1 cellular context compared by ENCODE assay signal in the genomic region with DNA sequence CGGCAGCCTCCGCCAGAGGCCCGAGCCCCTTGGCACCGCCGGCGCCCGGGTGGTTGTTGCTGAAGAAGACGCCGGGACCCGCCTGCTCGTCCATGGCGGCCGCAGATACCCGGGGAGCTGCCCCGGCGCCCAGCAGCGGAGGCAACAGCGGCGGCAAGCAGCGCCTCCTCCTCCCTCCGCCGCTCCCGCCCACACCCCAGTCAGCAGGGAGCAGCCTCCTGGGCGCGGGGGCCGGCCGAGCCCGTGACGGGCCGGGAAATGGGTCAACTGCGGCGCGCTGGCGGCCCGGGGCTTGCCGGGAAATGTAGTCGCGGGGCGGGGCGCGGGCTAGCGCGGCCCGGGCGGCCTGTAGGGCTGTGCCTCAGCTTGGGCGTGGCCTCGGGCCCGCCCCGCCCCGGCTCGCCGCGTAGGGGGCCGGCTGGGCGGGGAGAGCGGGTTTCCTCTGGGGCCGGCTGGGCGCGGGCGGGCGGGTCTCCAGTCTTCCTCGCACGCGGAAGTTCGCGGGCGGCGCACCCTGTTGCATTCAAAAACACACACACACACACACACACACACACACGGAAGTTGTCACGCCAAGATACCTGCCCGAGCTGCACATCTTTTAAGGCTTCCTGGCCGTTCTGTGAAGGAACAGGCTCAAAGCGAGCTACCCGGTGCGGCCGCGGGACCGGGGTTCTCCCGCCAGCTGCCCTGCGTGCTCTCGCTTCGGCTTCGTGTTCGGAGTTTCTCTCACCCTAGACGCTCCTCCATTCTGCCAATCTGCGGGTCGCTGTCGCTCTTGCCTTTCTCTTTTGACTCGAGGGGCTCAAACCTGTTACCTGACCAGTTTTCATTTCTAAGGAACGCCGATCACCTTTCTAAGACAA.
TF ChIP-seq lines count a peak whose summit lies in the region.

A gene with protein sequence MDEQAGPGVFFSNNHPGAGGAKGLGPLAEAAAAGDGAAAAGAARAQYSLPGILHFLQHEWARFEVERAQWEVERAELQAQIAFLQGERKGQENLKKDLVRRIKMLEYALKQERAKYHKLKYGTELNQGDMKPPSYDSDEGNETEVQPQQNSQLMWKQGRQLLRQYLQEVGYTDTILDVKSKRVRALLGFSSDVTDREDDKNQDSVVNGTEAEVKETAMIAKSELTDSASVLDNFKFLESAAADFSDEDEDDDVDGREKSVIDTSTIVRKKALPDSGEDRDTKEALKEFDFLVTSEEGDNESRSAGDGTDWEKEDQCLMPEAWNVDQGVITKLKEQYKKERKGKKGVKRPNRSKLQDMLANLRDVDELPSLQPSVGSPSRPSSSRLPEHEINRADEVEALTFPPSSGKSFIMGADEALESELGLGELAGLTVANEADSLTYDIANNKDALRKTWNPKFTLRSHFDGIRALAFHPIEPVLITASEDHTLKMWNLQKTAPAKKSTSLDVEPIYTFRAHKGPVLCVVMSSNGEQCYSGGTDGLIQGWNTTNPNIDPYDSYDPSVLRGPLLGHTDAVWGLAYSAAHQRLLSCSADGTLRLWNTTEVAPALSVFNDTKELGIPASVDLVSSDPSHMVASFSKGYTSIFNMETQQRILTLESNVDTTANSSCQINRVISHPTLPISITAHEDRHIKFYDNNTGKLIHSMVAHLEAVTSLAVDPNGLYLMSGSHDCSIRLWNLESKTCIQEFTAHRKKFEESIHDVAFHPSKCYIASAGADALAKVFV (minus strand): TSS at position 167 of the 866 bp plus-strand sequence. CDS start 73 bp downstream, at position 94.

TF ChIP-seq in K562, 482 proteins besides CTCF, POLR2A, EP300 and RAD21 (continued from another document and continues in another):
- TF ChIP-seq, protein P1, sequence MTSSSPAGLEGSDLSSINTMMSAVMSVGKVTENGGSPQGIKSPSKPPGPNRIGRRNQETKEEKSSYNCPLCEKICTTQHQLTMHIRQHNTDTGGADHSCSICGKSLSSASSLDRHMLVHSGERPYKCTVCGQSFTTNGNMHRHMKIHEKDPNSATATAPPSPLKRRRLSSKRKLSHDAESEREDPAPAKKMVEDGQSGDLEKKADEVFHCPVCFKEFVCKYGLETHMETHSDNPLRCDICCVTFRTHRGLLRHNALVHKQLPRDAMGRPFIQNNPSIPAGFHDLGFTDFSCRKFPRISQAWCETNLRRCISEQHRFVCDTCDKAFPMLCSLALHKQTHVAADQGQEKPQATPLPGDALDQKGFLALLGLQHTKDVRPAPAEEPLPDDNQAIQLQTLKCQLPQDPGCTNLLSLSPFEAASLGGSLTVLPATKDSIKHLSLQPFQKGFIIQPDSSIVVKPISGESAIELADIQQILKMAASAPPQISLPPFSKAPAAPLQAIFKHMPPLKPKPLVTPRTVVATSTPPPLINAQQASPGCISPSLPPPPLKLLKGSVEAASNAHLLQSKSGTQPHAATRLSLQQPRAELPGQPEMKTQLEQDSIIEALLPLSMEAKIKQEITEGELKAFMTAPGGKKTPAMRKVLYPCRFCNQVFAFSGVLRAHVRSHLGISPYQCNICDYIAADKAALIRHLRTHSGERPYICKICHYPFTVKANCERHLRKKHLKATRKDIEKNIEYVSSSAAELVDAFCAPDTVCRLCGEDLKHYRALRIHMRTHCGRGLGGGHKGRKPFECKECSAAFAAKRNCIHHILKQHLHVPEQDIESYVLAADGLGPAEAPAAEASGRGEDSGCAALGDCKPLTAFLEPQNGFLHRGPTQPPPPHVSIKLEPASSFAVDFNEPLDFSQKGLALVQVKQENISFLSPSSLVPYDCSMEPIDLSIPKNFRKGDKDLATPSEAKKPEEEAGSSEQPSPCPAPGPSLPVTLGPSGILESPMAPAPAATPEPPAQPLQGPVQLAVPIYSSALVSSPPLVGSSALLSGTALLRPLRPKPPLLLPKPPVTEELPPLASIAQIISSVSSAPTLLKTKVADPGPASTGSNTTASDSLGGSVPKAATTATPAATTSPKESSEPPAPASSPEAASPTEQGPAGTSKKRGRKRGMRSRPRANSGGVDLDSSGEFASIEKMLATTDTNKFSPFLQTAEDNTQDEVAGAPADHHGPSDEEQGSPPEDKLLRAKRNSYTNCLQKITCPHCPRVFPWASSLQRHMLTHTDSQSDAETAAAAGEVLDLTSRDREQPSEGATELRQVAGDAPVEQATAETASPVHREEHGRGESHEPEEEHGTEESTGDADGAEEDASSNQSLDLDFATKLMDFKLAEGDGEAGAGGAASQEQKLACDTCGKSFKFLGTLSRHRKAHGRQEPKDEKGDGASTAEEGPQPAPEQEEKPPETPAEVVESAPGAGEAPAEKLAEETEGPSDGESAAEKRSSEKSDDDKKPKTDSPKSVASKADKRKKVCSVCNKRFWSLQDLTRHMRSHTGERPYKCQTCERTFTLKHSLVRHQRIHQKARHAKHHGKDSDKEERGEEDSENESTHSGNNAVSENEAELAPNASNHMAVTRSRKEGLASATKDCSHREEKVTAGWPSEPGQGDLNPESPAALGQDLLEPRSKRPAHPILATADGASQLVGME (CRISPR knock-in tag; IDR thresholded peaks at IDR 0.05): 0 out of 2 replicates have a peak, but pooled peaks have one; percentile 80
- no peak; the same call in 1 of the 2 replicates for TF ChIP-seq ZC3H4 (CRISPR knock-in tag; IDR thresholded peaks at IDR 0.05; ENCODE audit: borderline replicate concordance)
- TF ChIP-seq, protein P2, sequence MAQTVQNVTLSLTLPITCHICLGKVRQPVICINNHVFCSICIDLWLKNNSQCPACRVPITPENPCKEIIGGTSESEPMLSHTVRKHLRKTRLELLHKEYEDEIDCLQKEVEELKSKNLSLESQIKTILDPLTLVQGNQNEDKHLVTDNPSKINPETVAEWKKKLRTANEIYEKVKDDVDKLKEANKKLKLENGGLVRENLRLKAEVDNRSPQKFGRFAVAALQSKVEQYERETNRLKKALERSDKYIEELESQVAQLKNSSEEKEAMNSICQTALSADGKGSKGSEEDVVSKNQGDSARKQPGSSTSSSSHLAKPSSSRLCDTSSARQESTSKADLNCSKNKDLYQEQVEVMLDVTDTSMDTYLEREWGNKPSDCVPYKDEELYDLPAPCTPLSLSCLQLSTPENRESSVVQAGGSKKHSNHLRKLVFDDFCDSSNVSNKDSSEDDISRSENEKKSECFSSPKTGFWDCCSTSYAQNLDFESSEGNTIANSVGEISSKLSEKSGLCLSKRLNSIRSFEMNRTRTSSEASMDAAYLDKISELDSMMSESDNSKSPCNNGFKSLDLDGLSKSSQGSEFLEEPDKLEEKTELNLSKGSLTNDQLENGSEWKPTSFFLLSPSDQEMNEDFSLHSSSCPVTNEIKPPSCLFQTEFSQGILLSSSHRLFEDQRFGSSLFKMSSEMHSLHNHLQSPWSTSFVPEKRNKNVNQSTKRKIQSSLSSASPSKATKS (CRISPR knock-in tag; IDR thresholded peaks at IDR 0.05): no peak
- TF ChIP-seq, protein P3, sequence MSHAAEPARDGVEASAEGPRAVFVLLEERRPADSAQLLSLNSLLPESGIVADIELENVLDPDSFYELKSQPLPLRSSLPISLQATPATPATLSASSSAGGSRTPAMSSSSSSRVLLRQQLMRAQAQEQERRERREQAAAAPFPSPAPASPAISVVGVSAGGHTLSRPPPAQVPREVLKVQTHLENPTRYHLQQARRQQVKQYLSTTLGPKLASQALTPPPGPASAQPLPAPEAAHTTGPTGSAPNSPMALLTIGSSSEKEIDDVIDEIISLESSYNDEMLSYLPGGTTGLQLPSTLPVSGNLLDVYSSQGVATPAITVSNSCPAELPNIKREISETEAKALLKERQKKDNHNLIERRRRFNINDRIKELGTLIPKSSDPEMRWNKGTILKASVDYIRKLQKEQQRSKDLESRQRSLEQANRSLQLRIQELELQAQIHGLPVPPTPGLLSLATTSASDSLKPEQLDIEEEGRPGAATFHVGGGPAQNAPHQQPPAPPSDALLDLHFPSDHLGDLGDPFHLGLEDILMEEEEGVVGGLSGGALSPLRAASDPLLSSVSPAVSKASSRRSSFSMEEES (CRISPR knock-in tag; IDR thresholded peaks at IDR 0.05): no peak
- peak; percentile 85 for TF ChIP-seq L3MBTL2 (IDR thresholded peaks at IDR 0.05)
- TF ChIP-seq, protein P4, sequence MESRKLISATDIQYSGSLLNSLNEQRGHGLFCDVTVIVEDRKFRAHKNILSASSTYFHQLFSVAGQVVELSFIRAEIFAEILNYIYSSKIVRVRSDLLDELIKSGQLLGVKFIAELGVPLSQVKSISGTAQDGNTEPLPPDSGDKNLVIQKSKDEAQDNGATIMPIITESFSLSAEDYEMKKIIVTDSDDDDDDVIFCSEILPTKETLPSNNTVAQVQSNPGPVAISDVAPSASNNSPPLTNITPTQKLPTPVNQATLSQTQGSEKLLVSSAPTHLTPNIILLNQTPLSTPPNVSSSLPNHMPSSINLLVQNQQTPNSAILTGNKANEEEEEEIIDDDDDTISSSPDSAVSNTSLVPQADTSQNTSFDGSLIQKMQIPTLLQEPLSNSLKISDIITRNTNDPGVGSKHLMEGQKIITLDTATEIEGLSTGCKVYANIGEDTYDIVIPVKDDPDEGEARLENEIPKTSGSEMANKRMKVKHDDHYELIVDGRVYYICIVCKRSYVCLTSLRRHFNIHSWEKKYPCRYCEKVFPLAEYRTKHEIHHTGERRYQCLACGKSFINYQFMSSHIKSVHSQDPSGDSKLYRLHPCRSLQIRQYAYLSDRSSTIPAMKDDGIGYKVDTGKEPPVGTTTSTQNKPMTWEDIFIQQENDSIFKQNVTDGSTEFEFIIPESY (CRISPR knock-in tag; IDR thresholded peaks at IDR 0.05): no peak
- TF ChIP-seq, protein P5, sequence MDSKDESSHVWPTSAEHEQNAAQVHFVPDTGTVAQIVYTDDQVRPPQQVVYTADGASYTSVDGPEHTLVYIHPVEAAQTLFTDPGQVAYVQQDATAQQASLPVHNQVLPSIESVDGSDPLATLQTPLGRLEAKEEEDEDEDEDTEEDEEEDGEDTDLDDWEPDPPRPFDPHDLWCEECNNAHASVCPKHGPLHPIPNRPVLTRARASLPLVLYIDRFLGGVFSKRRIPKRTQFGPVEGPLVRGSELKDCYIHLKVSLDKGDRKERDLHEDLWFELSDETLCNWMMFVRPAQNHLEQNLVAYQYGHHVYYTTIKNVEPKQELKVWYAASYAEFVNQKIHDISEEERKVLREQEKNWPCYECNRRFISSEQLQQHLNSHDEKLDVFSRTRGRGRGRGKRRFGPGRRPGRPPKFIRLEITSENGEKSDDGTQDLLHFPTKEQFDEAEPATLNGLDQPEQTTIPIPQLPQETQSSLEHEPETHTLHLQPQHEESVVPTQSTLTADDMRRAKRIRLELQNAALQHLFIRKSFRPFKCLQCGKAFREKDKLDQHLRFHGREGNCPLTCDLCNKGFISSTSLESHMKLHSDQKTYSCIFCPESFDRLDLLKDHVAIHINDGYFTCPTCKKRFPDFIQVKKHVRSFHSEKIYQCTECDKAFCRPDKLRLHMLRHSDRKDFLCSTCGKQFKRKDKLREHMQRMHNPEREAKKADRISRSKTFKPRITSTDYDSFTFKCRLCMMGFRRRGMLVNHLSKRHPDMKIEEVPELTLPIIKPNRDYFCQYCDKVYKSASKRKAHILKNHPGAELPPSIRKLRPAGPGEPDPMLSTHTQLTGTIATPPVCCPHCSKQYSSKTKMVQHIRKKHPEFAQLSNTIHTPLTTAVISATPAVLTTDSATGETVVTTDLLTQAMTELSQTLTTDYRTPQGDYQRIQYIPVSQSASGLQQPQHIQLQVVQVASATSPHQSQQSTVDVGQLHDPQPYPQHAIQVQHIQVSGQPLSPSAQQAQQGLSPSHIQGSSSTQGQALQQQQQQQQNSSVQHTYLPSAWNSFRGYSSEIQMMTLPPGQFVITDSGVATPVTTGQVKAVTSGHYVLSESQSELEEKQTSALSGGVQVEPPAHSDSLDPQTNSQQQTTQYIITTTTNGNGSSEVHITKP (IDR thresholded peaks at IDR 0.05; ENCODE audit: partially characterized antibody): no peak
- TF ChIP-seq ZNF143 (CRISPR knock-in tag; IDR thresholded peaks at IDR 0.05): peak; percentile 88
- no peak for TF ChIP-seq ZNF324 (CRISPR knock-in tag; IDR thresholded peaks at IDR 0.05)
- TF ChIP-seq, protein P6, sequence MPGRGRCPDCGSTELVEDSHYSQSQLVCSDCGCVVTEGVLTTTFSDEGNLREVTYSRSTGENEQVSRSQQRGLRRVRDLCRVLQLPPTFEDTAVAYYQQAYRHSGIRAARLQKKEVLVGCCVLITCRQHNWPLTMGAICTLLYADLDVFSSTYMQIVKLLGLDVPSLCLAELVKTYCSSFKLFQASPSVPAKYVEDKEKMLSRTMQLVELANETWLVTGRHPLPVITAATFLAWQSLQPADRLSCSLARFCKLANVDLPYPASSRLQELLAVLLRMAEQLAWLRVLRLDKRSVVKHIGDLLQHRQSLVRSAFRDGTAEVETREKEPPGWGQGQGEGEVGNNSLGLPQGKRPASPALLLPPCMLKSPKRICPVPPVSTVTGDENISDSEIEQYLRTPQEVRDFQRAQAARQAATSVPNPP (IDR thresholded peaks at IDR 0.05; ENCODE audit: borderline replicate concordance, insufficient read depth, insufficient read length): no peak
- TF ChIP-seq KDM4B (IDR thresholded peaks at IDR 0.05; ENCODE audit: borderline replicate concordance in 2 of 2, low read depth in 1 of 2): peak in 1 of 2 experiments; percentile 64; a peak in 1 of 4 replicates
- TF ChIP-seq, protein P7, sequence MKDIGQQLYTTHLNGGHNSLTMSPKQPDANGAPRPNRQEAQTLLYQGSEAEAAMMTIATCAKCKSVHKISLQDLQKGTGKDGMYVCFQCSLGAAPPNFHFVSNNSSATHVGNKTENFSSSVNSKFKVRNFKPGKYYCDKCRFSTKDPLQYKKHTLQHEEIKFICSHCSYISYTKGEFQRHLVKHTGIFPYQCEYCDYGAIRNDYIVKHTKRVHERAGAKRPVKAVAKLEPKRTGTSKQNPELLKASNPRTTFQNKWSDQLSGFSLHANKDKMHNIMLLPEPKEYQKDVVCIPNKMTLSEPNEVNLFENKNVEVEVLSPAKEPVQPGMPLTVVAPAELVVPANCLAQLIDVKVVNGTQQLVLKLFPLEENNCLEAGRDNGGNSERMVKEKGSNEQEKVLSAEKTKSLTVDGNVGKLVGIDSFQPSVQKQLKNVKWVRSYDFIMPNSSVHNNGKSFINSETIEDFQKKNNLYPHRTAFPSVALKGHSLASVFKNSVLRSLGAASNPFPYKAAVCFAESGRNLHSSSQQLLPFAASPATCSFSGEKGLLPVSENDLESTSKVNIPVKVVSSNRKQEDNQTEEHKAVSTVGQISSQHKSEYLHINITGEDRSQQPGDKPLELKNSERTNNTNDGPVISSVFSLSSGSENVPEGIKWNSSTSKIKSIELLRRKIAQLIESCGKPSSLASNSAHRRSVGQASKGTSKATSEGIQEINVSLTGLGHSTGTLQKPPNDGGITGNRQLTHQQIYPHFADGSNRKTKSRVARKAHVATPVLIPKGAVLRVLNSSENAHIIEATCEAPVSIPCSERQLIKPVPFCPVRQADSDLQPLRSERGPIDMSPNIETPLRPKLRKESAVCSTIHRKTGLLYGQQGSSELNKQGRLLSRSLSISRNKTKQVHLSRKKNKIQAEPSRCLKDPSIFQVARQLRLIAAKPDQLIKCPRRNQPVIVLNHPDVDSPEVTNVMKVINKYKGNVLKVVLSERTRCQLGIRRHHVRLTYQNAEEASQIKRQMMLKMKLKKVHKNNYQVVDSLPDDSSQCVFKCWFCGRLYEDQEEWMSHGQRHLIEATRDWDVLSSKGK (CRISPR knock-in tag; IDR thresholded peaks at IDR 0.05): no peak
